In genomic region chr9:96487030-96487396, GRCh38 we compare ENCODE assay signal across 19 cellular contexts. TPM values are rescaled to one million over a fixed set of nuclear protein-coding genes. Genes with fewer than 3 reads are reported as not detected.
DNase-seq lines count a peak whose midpoint lies in the region; ATAC-seq, FAIRE-seq and TF ChIP-seq lines count a peak whose summit lies in the region.
"Had no signal": no experiment of that assay in that cellular context is flagged by ENCODE, and none has a peak within 500 bp of the region (broad histone marks: within the 10 kb centered on the region; RNA-seq: fewer than 3 reads in every experiment).

No MANE protein-coding gene starts in this region.

- CTCF ChIA-PET in HCT116 (lab: Charles Lee), result no interaction called here

- POLR2A ChIA-PET in HCT116 (lab: Charles Lee), result no interaction called here

- TF ChIP-seq RAD21 in HCT116 (IDR thresholded peaks at IDR 0.05; ENCODE audit: low read depth), result no peak

- H3K27ac ChIP-seq in HCT116 (ENCODE audit: low read depth, low read length) (peak overlapping the region; percentile 42; the same call in 1 of the 2 replicates), layer of hippocampus (ENCODE audit: low read depth, low read length) (peak overlapping the region; percentile 58), stomach (peak overlapping the region in 4 of 5 donors; percentile 54 to 84 (median 68)), MM.1S (ENCODE audit: low read length) (no peak overlapping the region)

- H3K4me3 ChIP-seq in HCT116 (replicated peaks in 1 of 2; ENCODE audit: low read depth in 1 of 2, low read length in 2 of 2) (no peak overlapping the region), adipocyte (ENCODE audit: low read length) (peak overlapping the region; percentile 64), stomach (no peak overlapping the region), MM.1S (ENCODE audit: low read length) (no peak overlapping the region)
- H3K4me3 ChIP-seq: adrenal gland, spleen had no signal

- no peaks in the 10 kb centered on the region for H3K9me2 ChIP-seq in HCT116 (ENCODE audit: insufficient read depth)
- no peaks in the 10 kb centered on the region for H3K9me2 ChIP-seq in MM.1S (replicated peaks; ENCODE audit: insufficient read depth, low read length)

- no peaks in the 10 kb centered on the region for H3K79me2 ChIP-seq in HCT116 (ENCODE audit: insufficient read depth, low read length)
- no peaks in the 10 kb centered on the region for H3K79me2 ChIP-seq in MM.1S (ENCODE audit: low read length)

- no peak for ATAC-seq in HCT116
- ATAC-seq: activated CD4-positive, alpha-beta T cell treated with anti-CD3 and anti-CD28 coated beads for 36 hours; natural killer cell had no signal

- RAD21 ChIA-PET in HCT116 (lab: Charles Lee; ENCODE audit: low non-redundant PET in 1 of 2, low total read pairs in 2 of 2, uncharacterized antibody in 2 of 2, unreplicated experiment in 2 of 2), result no interaction called here

- H3K4me1 ChIP-seq in HCT116 (ENCODE audit: control insufficient read depth in 1 of 2, insufficient read depth in 2 of 2, low read length in 2 of 2), result peaks cover 23 to 27% of the 10 kb centered on the region in 2 experiments
- H3K4me1 ChIP-seq in adipocyte (ENCODE audit: control insufficient read depth, insufficient read depth, low read length), result peaks cover 44% of the 10 kb centered on the region
- H3K4me1 ChIP-seq in stomach, result peaks cover 36 to 55% (median 45%) of the 10 kb centered on the region in 4 donors
- peaks cover 12% of the 10 kb centered on the region for H3K4me1 ChIP-seq in MM.1S (ENCODE audit: low read length)

- H3K27me3 ChIP-seq in HCT116 (ENCODE audit: insufficient read depth, low read length) (no peaks in the 10 kb centered on the region), adipocyte (replicated peaks; ENCODE audit: control insufficient read depth, insufficient read depth, low read length) (no peaks in the 10 kb centered on the region), layer of hippocampus (ENCODE audit: control insufficient read depth, insufficient read depth, low read length) (no peaks in the 10 kb centered on the region), stomach (no peaks in the 10 kb centered on the region), MM.1S (replicated peaks; ENCODE audit: insufficient read depth, low read length) (no peaks in the 10 kb centered on the region)
- H3K27me3 ChIP-seq: adrenal gland, spleen had no signal

- H3K9me3 ChIP-seq in HCT116 (ENCODE audit: control insufficient read depth in 1 of 2, insufficient read depth in 1 of 2, low read depth in 1 of 2, low read length in 2 of 2) (no peaks in the 10 kb centered on the region), adipocyte (ENCODE audit: control insufficient read depth, low read length) (no peaks in the 10 kb centered on the region), stomach (no peaks in the 10 kb centered on the region), MM.1S (replicated peaks; ENCODE audit: insufficient read depth, low read length) (no peaks in the 10 kb centered on the region)
- H3K9me3 ChIP-seq: adrenal gland, spleen had no signal

- TF ChIP-seq POLR2A in HCT116 (IDR thresholded peaks at IDR 0.05; ENCODE audit: borderline replicate concordance, extremely low read depth, insufficient read depth, insufficient read length) (no peak), stomach (IDR thresholded peaks at IDR 0.05) (no peak)

- H3K4me2 ChIP-seq in HCT116 (ENCODE audit: low read length), result peak overlapping the region; percentile 16; the same call in 1 of the 2 replicates
- no peak overlapping the region for H3K4me2 ChIP-seq in MM.1S (ENCODE audit: low read depth, low read length)

- H3K9ac ChIP-seq in HCT116 (ENCODE audit: low read length) (no peak overlapping the region), adipocyte (ENCODE audit: low read length) (peak overlapping the region; percentile 74), MM.1S (ENCODE audit: low read length) (no peak overlapping the region)

- H3K36me3 ChIP-seq in HCT116 (ENCODE audit: control insufficient read depth in 1 of 2, insufficient read depth in 2 of 2, low read length in 2 of 2) (peaks cover 7 to 20% of the 10 kb centered on the region in 2 experiments; a peak in 2 of 4 replicates), adipocyte (ENCODE audit: control insufficient read depth, insufficient read depth, low read length, severe bottlenecking) (peaks cover 55% of the 10 kb centered on the region), stomach (peaks cover 26 to 60% (median 49%) of the 10 kb centered on the region in 4 donors), MM.1S (replicated peaks; ENCODE audit: insufficient read depth, low read length) (no peaks in the 10 kb centered on the region)

- TF ChIP-seq CTCF in HCT116 (IDR thresholded peaks at IDR 0.05 in 2 of 3, conservative IDR thresholded peaks at IDR 0.05 in 1 of 3; ENCODE audit: borderline replicate concordance in 1 of 3, insufficient read depth in 1 of 3, low read depth in 2 of 3, low read length in 2 of 3), result no peak
- no peak for TF ChIP-seq CTCF in stomach (IDR thresholded peaks at IDR 0.05)
- no peak for TF ChIP-seq CTCF in MM.1S (IDR thresholded peaks at IDR 0.05; ENCODE audit: low read length)

- 20 to 38% (median 32%) methylated on average over 1 of the region's 1 CpG for WGBS in stomach, 5 donors

- TF ChIP-seq EP300 in stomach (IDR thresholded peaks at IDR 0.05), result no peak

- H2AFZ ChIP-seq in HCT116 (ENCODE audit: low read depth, low read length, poor library complexity, severe bottlenecking), result no peak overlapping the region
- H2AFZ ChIP-seq in MM.1S (ENCODE audit: low read length), result no peak overlapping the region

- intact Hi-C loops in HCT116 (cut with micrococcal nuclease) (no loop called here), stomach (cut with DNase I; ENCODE audit: low total_unique reads) (no loop called here)

- no peak for DNase-seq in HCT116 (ENCODE audit: low read depth, low spot score)
- DNase-seq in adipocyte (ENCODE audit: low read depth), result no peak
- DNase-seq in stomach, result no peak
- no peak for DNase-seq in MM.1S
- no peak for DNase-seq in GM19239 (ENCODE audit: insufficient read length, low spot score)
- no peak for DNase-seq in NCI-H2171 treated with DMSO at 0.1 percent for 48 hours (lab: John Stamatoyannopoulos, UW)
- no peak for DNase-seq in activated CD4-positive, alpha-beta T cell treated with anti-CD3 and anti-CD28 coated beads, Interleukin-2, amount 50 U/mL, for 48 hours
- DNase-seq: activated CD4-positive, alpha-beta T cell treated with anti-CD3 and anti-CD28 coated beads for 36 hours; DMS79; effector memory CD4-positive, alpha-beta T cell; KBM-7; natural killer cell; NCI-H2081; NCI-H510A; RPMI8226; spleen; SW 1271 had no signal

- no peak for FAIRE-seq in GM19239 (lab: Jason Lieb, UNC)

- no peaks in the 10 kb centered on the region for H4K20me1 ChIP-seq in HCT116 (ENCODE audit: insufficient read depth)
- H4K20me1 ChIP-seq in MM.1S (ENCODE audit: insufficient read depth, low read length), result no peaks in the 10 kb centered on the region

- peaks cover 10% of the 10 kb centered on the region for H3F3A ChIP-seq in MM.1S (ENCODE audit: insufficient read depth, low read length)

- no TSS peak for BruUV-seq in HCT116 (replicated peaks; lab: Mats Ljungman, UMichigan)

TF ChIP-seq in HCT116, 20 proteins besides CTCF, POLR2A, EP300 and RAD21:
- TF ChIP-seq ELF1 (IDR thresholded peaks at IDR 0.05; ENCODE audit: borderline replicate concordance, low read depth), result no peak
- no peak for TF ChIP-seq SRF (IDR thresholded peaks at IDR 0.05; ENCODE audit: low read depth)
- no peak for TF ChIP-seq SP1 (IDR thresholded peaks at IDR 0.05; ENCODE audit: low read depth)
- TF ChIP-seq EZH2phosphoT487 (IDR thresholded peaks at IDR 0.05; ENCODE audit: borderline replicate concordance), result no peak

RNA-seq across cellular contexts. Expression of gene HABP4, which starts 37.0 kb away (rescaled TPM):
- 21.0 TPM for total RNA-seq in HCT116 (2021; ENCODE audit: unreplicated experiment)
- polyA plus RNA-seq in HCT116 (2012), result 9.6 and 12.2 TPM in 2 replicates
- total RNA-seq in stomach, result 10 to 100 TPM in 2 of 5 donors, 1 to 10 TPM in 2, under 1 TPM in 1; 0.58 to 45.1 (median 9.2) TPM
- polyA plus RNA-seq in stomach, result 10 to 100 TPM in 2 of 3 donors, 1 to 10 TPM in 1; 9.6 to 13.2 (median 10.2) TPM
